In the genomic region with DNA sequence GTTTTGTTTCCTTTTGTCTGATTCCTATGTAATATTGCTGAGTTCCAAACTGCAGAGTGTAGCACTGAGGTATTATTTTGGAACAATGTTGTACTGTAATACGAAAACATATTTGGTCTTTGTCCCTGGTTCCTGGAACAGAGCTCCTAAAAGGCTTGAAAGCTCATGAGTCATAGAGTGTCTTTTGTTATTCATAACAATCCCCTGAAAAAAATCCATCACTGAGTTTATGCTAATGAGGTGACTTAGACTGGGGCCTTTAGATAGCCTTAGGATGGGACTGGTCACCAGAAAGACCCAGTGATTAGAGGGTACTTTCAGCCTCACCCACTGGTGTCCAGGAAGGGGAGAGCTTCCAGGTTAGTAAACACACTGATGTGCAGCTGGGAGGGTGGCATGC, we compare ENCODE assay signal across 10 cellular contexts.
DNase-seq lines count a peak whose midpoint lies in the region; ATAC-seq and TF ChIP-seq lines count a peak whose summit lies in the region.
"Had no signal": no experiment of that assay in that cellular context is flagged by ENCODE, and none has a peak within 500 bp of the region (broad histone marks: within the 10 kb centered on the region; RNA-seq: fewer than 3 reads in every experiment).

No MANE protein-coding gene starts in this region.

- peaks cover 4% of the 10 kb centered on the region for H3K9me3 Mint-ChIP-seq in neural crest cell
- H3K9me3 Mint-ChIP-seq: activated CD4-positive, alpha-beta T cell treated with anti-CD3 and anti-CD28 coated beads, Interleukin-2, amount 10 ng/mL, durations not matched to agents 7 days and 5 days had no signal

- H3K27me3 Mint-ChIP-seq in neural crest cell (ENCODE audit: low read depth), result no peaks in the 10 kb centered on the region
- H3K27me3 Mint-ChIP-seq: activated CD4-positive, alpha-beta T cell treated with anti-CD3 and anti-CD28 coated beads, Interleukin-2, amount 10 ng/mL, durations not matched to agents 7 days and 5 days had no signal

- no peak for TF ChIP-seq CTCF in neural crest cell (conservative IDR thresholded peaks at IDR 0.05)

- peak overlapping the region; percentile 41 for H3K4me3 Mint-ChIP-seq in neural crest cell
- H3K4me3 Mint-ChIP-seq: activated CD4-positive, alpha-beta T cell treated with anti-CD3 and anti-CD28 coated beads, Interleukin-2, amount 10 ng/mL, durations not matched to agents 7 days and 5 days had no signal

- peak; percentile 25 for DNase-seq in RPMI7951 (ENCODE audit: low read depth)
- DNase-seq in neural crest cell (ENCODE audit: low read depth, low spot score), result no peak
- DNase-seq in stimulated activated naive CD4-positive, alpha-beta T cell (lab: John Stamatoyannopoulos, UW), result no peak
- no peak for DNase-seq in NCI-H524 treated with DMSO at 0.1 percent for 48 hours (lab: John Stamatoyannopoulos, UW)
- no peak for DNase-seq in HPDE6-E6E7 (ENCODE audit: extremely low spot score)
- no peak for DNase-seq in DMS 273 treated with DMSO at 0.1 percent for 48 hours (lab: John Stamatoyannopoulos, UW)
- DNase-seq: activated CD4-positive, alpha-beta T cell treated with anti-CD3 and anti-CD28 coated beads, Interleukin-2, amount 10 ng/mL, durations not matched to agents 7 days and 5 days; NCI-H2171 had no signal

- H3K27ac Mint-ChIP-seq in neural crest cell (ENCODE audit: unreplicated experiment), result peak overlapping the region; percentile 82
- H3K27ac Mint-ChIP-seq: activated CD4-positive, alpha-beta T cell treated with anti-CD3 and anti-CD28 coated beads, Interleukin-2, amount 10 ng/mL, durations not matched to agents 7 days and 5 days had no signal

- peaks cover 12% of the 10 kb centered on the region for H3K36me3 Mint-ChIP-seq in neural crest cell (ENCODE audit: low read depth)

- ATAC-seq in GM19043 (IDR thresholded peaks at IDR 0.05; ENCODE audit: low read depth, unreplicated experiment) (peak; percentile 46), HG02759 (IDR thresholded peaks at IDR 0.05; ENCODE audit: unreplicated experiment) (peak; percentile 80)

- peaks cover 44% of the 10 kb centered on the region for H3K4me1 Mint-ChIP-seq in neural crest cell
